8 cellular contexts compared by ENCODE assay signal in the genomic region with DNA sequence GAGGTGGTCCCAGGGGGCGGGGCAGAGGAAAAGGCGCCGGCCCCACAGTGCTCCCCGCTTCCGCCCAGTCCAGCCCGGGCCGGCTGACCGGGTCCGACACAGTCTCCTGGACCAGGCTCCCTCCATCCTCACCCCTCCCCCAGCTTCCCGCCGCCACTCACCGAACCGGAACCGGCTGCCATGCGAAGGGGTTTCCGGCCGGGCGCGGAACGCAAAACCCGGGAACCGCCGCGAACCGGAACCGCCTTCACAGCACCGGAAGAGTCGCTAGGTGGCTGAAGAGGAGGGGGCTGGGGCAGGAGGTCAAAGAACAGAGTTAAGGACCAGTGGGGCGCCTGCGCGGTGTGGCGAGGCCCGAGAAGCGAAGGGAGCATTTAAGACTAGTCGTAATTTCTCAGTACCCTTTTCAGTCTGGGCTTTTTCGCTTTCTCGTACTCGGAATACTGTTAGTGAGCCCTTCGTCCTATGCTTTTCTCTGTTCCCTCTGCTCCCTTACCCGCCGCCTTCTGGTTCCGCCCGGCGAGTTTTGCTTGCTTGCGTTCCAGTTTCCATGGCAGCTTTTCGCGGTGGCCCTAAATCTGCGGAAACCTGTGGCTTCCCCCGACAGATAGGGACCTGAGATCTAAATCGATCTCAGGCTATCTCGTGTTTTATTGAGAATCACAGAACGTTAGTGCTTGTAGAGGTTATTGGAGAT. TPM values are rescaled to one million over a fixed set of nuclear protein-coding genes. Genes with fewer than 3 reads are reported as not detected.
DNase-seq lines count a peak whose midpoint lies in the region; ATAC-seq lines count a peak whose summit lies in the region.

A gene (minus strand): TSS at position 213 of the 697 bp plus-strand sequence. CDS start 4,607 bp downstream, outside the sequence.

- H3K9me3 ChIP-seq in mononuclear cell (ENCODE audit: low read depth, low read length): no peaks in the 10 kb centered on the region

- DNase-seq in D341Med (ENCODE audit: low spot score) (peak; percentile 90), HuH-7.5 (ENCODE audit: low spot score) (peak; percentile 61), OCI-M1 (lab: John Stamatoyannopoulos, UW) (peak; percentile 97), activated T-cell treated with anti-CD3 and anti-CD28 coated beads for 24 hours (ENCODE audit: low read depth) (peak; percentile 87), epidermal melanocyte (ENCODE audit: insufficient read length, low spot score) (peak; percentile 52)
- DNase-seq in stimulated activated CD8-positive, alpha-beta memory T cell treated with anti-CD3 and anti-CD28 coated beads, Interleukin-4, amount 100 ng/mL, for 1 hour (ENCODE audit: low read depth in 2 of 2, low spot score in 1 of 2): peak; percentile 76 to 77

- peak; percentile 68 for ATAC-seq in GM21526 (IDR thresholded peaks at IDR 0.05; ENCODE audit: low FRiP score, unreplicated experiment)

- H3K27me3 ChIP-seq in mononuclear cell (ENCODE audit: insufficient read depth, low read length): no peaks in the 10 kb centered on the region

- peaks cover 21% of the 10 kb centered on the region for H3K4me1 ChIP-seq in mononuclear cell (ENCODE audit: insufficient read depth, low read length)

- H3K4me3 ChIP-seq in mononuclear cell (ENCODE audit: low read length): peak within 1 kb of the TSS; percentile 81

RNA-seq across cellular contexts. Expression of the gene that starts here (rescaled TPM):
- 52.9 TPM for total RNA-seq in mononuclear cell

Comparison
In these comparisons a context has a peak if more than half of its experiments do, and no peak if none do; other contexts are left out.
1. Peak in every context shown above with its lines: DNase-seq, ATAC-seq and H3K4me3 ChIP-seq.